In genomic region chr17:73861543-73861942, GRCh38 we compare ENCODE assay signal across 21 cellular contexts.
DNase-seq lines count a peak whose midpoint lies in the region; ATAC-seq, FAIRE-seq and TF ChIP-seq lines count a peak whose summit lies in the region.
"Had no signal": no experiment of that assay in that cellular context is flagged by ENCODE, and none has a peak within 500 bp of the region (broad histone marks: within the 10 kb centered on the region; RNA-seq: fewer than 3 reads in every experiment).

No MANE protein-coding gene starts in this region.

- no peaks in the 10 kb centered on the region for H3K4me1 ChIP-seq in HepG2 (ENCODE audit: insufficient read depth, low read length)
- H3K4me1 ChIP-seq in right lobe of liver: no peaks in the 10 kb centered on the region
- peaks cover 0 to 4% (median 2%) of the 10 kb centered on the region in 4 experiments; a peak in 3 of 7 replicates for H3K4me1 ChIP-seq in H1 (replicated peaks in 1 of 4; ENCODE audit: control insufficient read depth in 3 of 4, insufficient read depth in 4 of 4, low read length in 3 of 4)
- H3K4me1 ChIP-seq in stomach: peaks cover 0 to 7% (median 0%) of the 10 kb centered on the region in 4 donors
- no peaks in the 10 kb centered on the region for H3K4me1 ChIP-seq in CD8-positive, alpha-beta T cell (ENCODE audit: insufficient read depth, low read length)
- H3K4me1 ChIP-seq: Caco-2 had no signal

- no peak overlapping the region for H3K56ac ChIP-seq in H1 (replicated peaks; ENCODE audit: insufficient read length, low read depth, low read length)

- H3K27ac Mint-ChIP-seq in CD8-positive, alpha-beta T cell: no peak overlapping the region
- H3K27ac Mint-ChIP-seq: B cell; CD4-positive, CD25-positive, alpha-beta regulatory T cell; H9 had no signal

- no peak overlapping the region for H2BK120ac ChIP-seq in H1 (replicated peaks; ENCODE audit: low read depth, low read length)

- no peak overlapping the region for H2BK12ac ChIP-seq in H1 (ENCODE audit: low read depth, low read length)

- TF ChIP-seq EP300 in HepG2 (IDR thresholded peaks at IDR 0.05; ENCODE audit: low read depth in 2 of 2, low read length in 2 of 2): no peak
- no peak for TF ChIP-seq EP300 in HepG2 (CRISPR knock-in tag; IDR thresholded peaks at IDR 0.05; ENCODE audit: borderline replicate concordance)
- TF ChIP-seq EP300 in H1 (IDR thresholded peaks at IDR 0.05; ENCODE audit: borderline replicate concordance in 1 of 2, low read depth in 2 of 2, low read length in 2 of 2): no peak
- TF ChIP-seq EP300 in stomach (IDR thresholded peaks at IDR 0.05): no peak

- H2AFZ ChIP-seq in HepG2 (ENCODE audit: low read length) (no peak overlapping the region), H1 (ENCODE audit: low read length) (no peak overlapping the region)

- no peaks in the 10 kb centered on the region for H3K9me3 ChIP-seq in HepG2 (ENCODE audit: low read length)
- no peaks in the 10 kb centered on the region for H3K9me3 ChIP-seq in right lobe of liver
- no peaks in the 10 kb centered on the region for H3K9me3 ChIP-seq in H1 (ENCODE audit: insufficient read depth in 2 of 2, low read depth in 1 of 2, low read length in 1 of 2)
- H3K9me3 ChIP-seq in stomach: no peaks in the 10 kb centered on the region
- no peaks in the 10 kb centered on the region for H3K9me3 ChIP-seq in CD8-positive, alpha-beta T cell (ENCODE audit: low read length)
- H3K9me3 ChIP-seq: BLaER1 treated with 17β-estradiol and CSF1 and Interleukin-3, amounts not matched to agents 10 nM and 100 nM; Caco-2 had no signal

- no peak overlapping the region for H4K5ac ChIP-seq in H1 (ENCODE audit: insufficient read length, low read depth, low read length)

- H2BK5ac ChIP-seq in H1 (ENCODE audit: low read depth, low read length): no peak overlapping the region

- no peak for ATAC-seq in HepG2
- no peak for ATAC-seq in right lobe of liver
- no peak for ATAC-seq in GM18861 (IDR thresholded peaks at IDR 0.05; ENCODE audit: unreplicated experiment)
- no peak for ATAC-seq in CD8-positive, alpha-beta T cell

- H3K9me3 Mint-ChIP-seq in CD8-positive, alpha-beta T cell: no peaks in the 10 kb centered on the region
- H3K9me3 Mint-ChIP-seq: H9 had no signal

- TF ChIP-seq POLR2A in HepG2 (IDR thresholded peaks at IDR 0.05; ENCODE audit: insufficient read depth in 1 of 2, low read depth in 2 of 2, low read length in 2 of 2): no peak
- no peak for TF ChIP-seq POLR2A in right lobe of liver (IDR thresholded peaks at IDR 0.05)
- no peak for TF ChIP-seq POLR2A in H1 (IDR thresholded peaks at IDR 0.05; ENCODE audit: control extremely low read depth in 1 of 2, low read depth in 2 of 2, low read length in 2 of 2)
- TF ChIP-seq POLR2A in stomach (IDR thresholded peaks at IDR 0.05): no peak

- H2BK20ac ChIP-seq in H1 (ENCODE audit: low read length): no peak overlapping the region

- 31% methylated on average over 3 of the region's 3 CpGs for WGBS in HepG2 (ENCODE audit: low lambda C conversion rate)
- WGBS in right lobe of liver (ENCODE audit: insufficient coverage, low coverage, low lambda C conversion rate, missing lambda C conversion rate): 91% methylated on average over 1 of the region's 3 CpGs
- 85% methylated on average over 3 of the region's 3 CpGs; no CpG with 5 or more reads in 1 of the 2 experiments for WGBS in H1 (ENCODE audit: extremely low coverage in 1 of 2, insufficient coverage in 1 of 2, insufficient read length in 1 of 2, insufficient replicate concordance in 2 of 2, low coverage in 1 of 2, low lambda C conversion rate in 2 of 2, missing lambda C conversion rate in 1 of 2), 2 experiments
- WGBS in stomach, 5 donors: 91 to 100% (median 94%) methylated on average over 3 of the region's 3 CpGs

- H2BK15ac ChIP-seq in H1 (ENCODE audit: low read length): no peak overlapping the region

- no peak overlapping the region for H3K9ac ChIP-seq in HepG2 (ENCODE audit: insufficient read depth, low read depth, low read length)
- H3K9ac ChIP-seq in H1 (replicated peaks in 1 of 4; ENCODE audit: extremely low read depth in 1 of 4, low read depth in 3 of 4, low read length in 3 of 4): no peak overlapping the region
- H3K9ac ChIP-seq: BLaER1 treated with 17β-estradiol and CSF1 and Interleukin-3, amounts not matched to agents 10 nM and 100 nM had no signal

- H3K36me3 ChIP-seq in HepG2 (replicated peaks in 1 of 2; ENCODE audit: control insufficient read depth in 1 of 2, insufficient read depth in 2 of 2, low read length in 2 of 2) (no peaks in the 10 kb centered on the region), right lobe of liver (no peaks in the 10 kb centered on the region), H1 (ENCODE audit: control insufficient read depth in 2 of 4, insufficient read depth in 4 of 4, low read length in 3 of 4) (no peaks in the 10 kb centered on the region), stomach (no peaks in the 10 kb centered on the region)
- no peaks in the 10 kb centered on the region for H3K36me3 ChIP-seq in CD8-positive, alpha-beta T cell (ENCODE audit: insufficient read depth, low read length)
- H3K36me3 ChIP-seq: BLaER1 treated with 17β-estradiol and CSF1 and Interleukin-3, amounts not matched to agents 10 nM and 100 nM had no signal

- H4K8ac ChIP-seq in H1 (ENCODE audit: extremely low read depth, insufficient read depth, low read length): no peak overlapping the region

- no peaks in the 10 kb centered on the region for H3K23me2 ChIP-seq in H1 (ENCODE audit: low read depth, low read length)

- no TSS peak for BruUV-seq in HepG2 (replicated peaks; lab: Mats Ljungman, UMichigan)

- no peak overlapping the region for H3K14ac ChIP-seq in H1 (ENCODE audit: insufficient read length)

- H3K27me3 Mint-ChIP-seq in CD8-positive, alpha-beta T cell (ENCODE audit: low read depth): no peaks in the 10 kb centered on the region

- H3K4me2 ChIP-seq in HepG2 (ENCODE audit: low read depth, low read length): no peak overlapping the region
- no peak overlapping the region for H3K4me2 ChIP-seq in H1 (ENCODE audit: insufficient read depth in 1 of 2, low read depth in 2 of 2, low read length in 2 of 2)
- H3K4me2 ChIP-seq: BLaER1 treated with 17β-estradiol and CSF1 and Interleukin-3, amounts not matched to agents 10 nM and 100 nM had no signal

- H3K4me1 Mint-ChIP-seq in CD8-positive, alpha-beta T cell (ENCODE audit: low read depth): no peaks in the 10 kb centered on the region
- H3K4me1 Mint-ChIP-seq: B cell had no signal

- DNase-seq in HepG2 (ENCODE audit: low spot score) (no peak), right lobe of liver (no peak), H1 (ENCODE audit: low read depth in 1 of 2, low spot score in 2 of 2) (no peak), stomach (no peak), frontal cortex (ENCODE audit: low spot score in 2 of 2) (no peak)
- no peak for DNase-seq in CD8-positive, alpha-beta T cell
- DNase-seq: 8988T; Caco-2; CD4-positive, CD25-positive, alpha-beta regulatory T cell; GOT3; H9; IMR-90; KBM-7 had no signal

- CTCF ChIA-PET in HepG2 (lab: Yijun Ruan, JAX; ENCODE audit: low intra/inter-chr PET ratio, low total read pairs) (no interaction called here), H1 (lab: Charles Lee; ENCODE audit: partially characterized antibody) (no interaction called here)
- CTCF ChIA-PET in CD8-positive, alpha-beta T cell (lab: Charles Lee): no interaction called here

- no peaks in the 10 kb centered on the region for H3K79me1 ChIP-seq in H1 (ENCODE audit: low read depth, low read length)

- H3K79me2 ChIP-seq in HepG2 (ENCODE audit: insufficient read depth, low read length): no peaks in the 10 kb centered on the region
- H3K79me2 ChIP-seq in H1 (ENCODE audit: control insufficient read depth in 1 of 2, insufficient read depth in 2 of 2, low read length in 2 of 2): no peaks in the 10 kb centered on the region

- no peak overlapping the region for H3K4me3 ChIP-seq in HepG2 (replicated peaks in 1 of 3; ENCODE audit: insufficient read depth in 1 of 3, low read depth in 2 of 3, low read length in 3 of 3)
- no peak overlapping the region for H3K4me3 ChIP-seq in right lobe of liver
- H3K4me3 ChIP-seq in H1 (ENCODE audit: extremely low read depth in 1 of 4, insufficient read depth in 2 of 4, low read depth in 3 of 4, low read length in 4 of 4): no peak overlapping the region
- H3K4me3 ChIP-seq in stomach: no peak overlapping the region
- H3K4me3 ChIP-seq in CD8-positive, alpha-beta T cell (ENCODE audit: low read depth, low read length): no peak overlapping the region
- H3K4me3 ChIP-seq: BLaER1 treated with 17β-estradiol and CSF1 and Interleukin-3, amounts not matched to agents 10 nM and 100 nM had no signal

- POLR2A ChIA-PET in HepG2 (lab: Yijun Ruan, JAX): no interaction called here
- POLR2A ChIA-PET in H1 (lab: Charles Lee; ENCODE audit: partially characterized antibody): no interaction called here
- POLR2A ChIA-PET in CD8-positive, alpha-beta T cell (lab: Charles Lee): no interaction called here

- H3K27me3 ChIP-seq in HepG2 (ENCODE audit: control insufficient read depth in 1 of 2, insufficient read depth in 2 of 2, low read length in 2 of 2) (peaks cover 0 to 7% of the 10 kb centered on the region in 2 experiments; a peak in 1 of 5 replicates), right lobe of liver (no peaks in the 10 kb centered on the region), H1 (replicated peaks in 1 of 4; ENCODE audit: control insufficient read depth in 3 of 4, extremely low read depth in 1 of 4, insufficient read depth in 3 of 4, low read length in 3 of 4) (no peaks in the 10 kb centered on the region; a peak in 1 of 7 replicates), stomach (peaks cover 0 to 23% (median 0%) of the 10 kb centered on the region in 3 donors)
- H3K27me3 ChIP-seq in CD8-positive, alpha-beta T cell (ENCODE audit: insufficient read depth, low read length): no peaks in the 10 kb centered on the region
- H3K27me3 ChIP-seq: BLaER1 treated with 17β-estradiol and CSF1 and Interleukin-3, amounts not matched to agents 10 nM and 100 nM had no signal

- TF ChIP-seq CTCF in HepG2 (CRISPR knock-in tag; IDR thresholded peaks at IDR 0.05): no peak
- TF ChIP-seq CTCF in right lobe of liver (IDR thresholded peaks at IDR 0.05): no peak
- TF ChIP-seq CTCF in H1 (IDR thresholded peaks at IDR 0.05; ENCODE audit: control extremely low read depth in 1 of 3, insufficient read depth in 1 of 3, low read depth in 1 of 3, low read length in 3 of 3): no peak
- no peak for TF ChIP-seq CTCF in stomach (IDR thresholded peaks at IDR 0.05)
- TF ChIP-seq CTCF in CD8-positive, alpha-beta T cell (IDR thresholded peaks at IDR 0.05): no peak

- intact Hi-C loops in HepG2 (cut with micrococcal nuclease; ENCODE audit: unreplicated experiment) (no loop called here), right lobe of liver (cut with DNase I) (no loop called here), stomach (cut with DNase I; ENCODE audit: low total_unique reads) (no loop called here)
- intact Hi-C loops in CD8-positive, alpha-beta T cell (cut with DNase I, micrococcal nuclease): no loop called here

- FAIRE-seq in HepG2 (lab: Jason Lieb, UNC) (no peak), H1 (lab: Jason Lieb, UNC) (no peak), frontal cortex (lab: Jason Lieb, UNC) (no peak)
- FAIRE-seq: D721Med, G401.6, GM12892, GM18507 had no signal

- H4K91ac ChIP-seq in H1 (replicated peaks; ENCODE audit: insufficient read length, low read length): no peak overlapping the region

- H3K27ac ChIP-seq in HepG2 (ENCODE audit: extremely low read length, insufficient read depth, low read length): no peak overlapping the region
- no peak overlapping the region for H3K27ac ChIP-seq in right lobe of liver
- no peak overlapping the region for H3K27ac ChIP-seq in H1 (ENCODE audit: low read depth, low read length)
- H3K27ac ChIP-seq in stomach: peak overlapping the region; percentile 55 to 86 (median 71)
- H3K27ac ChIP-seq in CD8-positive, alpha-beta T cell (ENCODE audit: low read depth, low read length): no peak overlapping the region
- H3K27ac ChIP-seq: BLaER1 treated with 17β-estradiol and CSF1 and Interleukin-3, amounts not matched to agents 10 nM and 100 nM; HL-60 had no signal

- H3K4ac ChIP-seq in H1 (replicated peaks; ENCODE audit: insufficient read length, low read depth, low read length): no peak overlapping the region

- in situ Hi-C loops in HepG2 (cut with HindIII; ENCODE audit: extremely low pct_ligation_motif_present, low pct_unique_long_range_greater_than_20kb): no loop called here

- no peaks in the 10 kb centered on the region for H3K36me3 Mint-ChIP-seq in CD8-positive, alpha-beta T cell
- H3K36me3 Mint-ChIP-seq: CD4-positive, CD25-positive, alpha-beta regulatory T cell had no signal

- H3K4me3 Mint-ChIP-seq in CD8-positive, alpha-beta T cell: no peak overlapping the region
- H3K4me3 Mint-ChIP-seq: B cell; CD4-positive, CD25-positive, alpha-beta regulatory T cell; H9 had no signal

- no peak for TF ChIP-seq RAD21 in HepG2 (CRISPR knock-in tag; IDR thresholded peaks at IDR 0.05)
- no peak for TF ChIP-seq RAD21 in H1 (IDR thresholded peaks at IDR 0.05 in 1 of 2, conservative IDR thresholded peaks at IDR 0.05 in 1 of 2; ENCODE audit: low read depth in 2 of 2, low read length in 2 of 2)

- H3K23ac ChIP-seq in H1 (ENCODE audit: insufficient read length): no peak overlapping the region

- H4K20me1 ChIP-seq in HepG2 (ENCODE audit: insufficient read depth, low read length): no peaks in the 10 kb centered on the region
- no peaks in the 10 kb centered on the region for H4K20me1 ChIP-seq in H1 (replicated peaks in 1 of 2; ENCODE audit: control insufficient read depth in 1 of 2, insufficient read depth in 2 of 2, low read length in 2 of 2)
- H4K20me1 ChIP-seq: BLaER1 treated with 17β-estradiol and CSF1 and Interleukin-3, amounts not matched to agents 10 nM and 100 nM had no signal

- no peak overlapping the region for H2AK5ac ChIP-seq in H1 (ENCODE audit: low read depth, low read length)

- H3K18ac ChIP-seq in H1 (ENCODE audit: extremely low read depth, low read length): no peak overlapping the region; the same call in 1 of the 2 replicates

Comparison
In these comparisons a context has a peak if more than half of its experiments do, and no peak if none do; other contexts are left out.
1. H3K27ac ChIP-seq: peak in stomach (5 of 5); none in HepG2 (single experiment), right lobe of liver (0 of 3), H1 (single experiment) and CD8-positive, alpha-beta T cell (single experiment).